9 cellular contexts compared by ENCODE assay signal in genomic region chr12:63955831-63956685, GRCh38.
A peak's percentile ranks its signal among the peaks of the same experiment; 100 is the strongest.
DNase-seq lines count a peak whose midpoint lies in the region; ATAC-seq and TF ChIP-seq lines count a peak whose summit lies in the region.
"Had no signal": no experiment of that assay in that cellular context is flagged by ENCODE, and none has a peak within 500 bp of the region (broad histone marks: within the 10 kb centered on the region; RNA-seq: fewer than 3 reads in every experiment).

No MANE protein-coding gene starts in this region.

- no peaks in the 10 kb centered on the region for H3K36me3 Mint-ChIP-seq in activated naive CD8-positive, alpha-beta T cell treated with anti-CD3 and anti-CD28 coated beads for 36 hours

- no peaks in the 10 kb centered on the region for H3K9me3 Mint-ChIP-seq in activated naive CD8-positive, alpha-beta T cell treated with anti-CD3 and anti-CD28 coated beads for 36 hours

- H3K4me1 ChIP-seq in Peyer's patch (no peaks in the 10 kb centered on the region), heart left ventricle (peaks cover 0 to 32% (median 6%) of the 10 kb centered on the region in 12 donors), rectal smooth muscle tissue (ENCODE audit: control insufficient read depth, insufficient read depth, low read length) (no peaks in the 10 kb centered on the region)

- no peak overlapping the region for H3K27ac Mint-ChIP-seq in activated naive CD8-positive, alpha-beta T cell treated with anti-CD3 and anti-CD28 coated beads for 36 hours

- ATAC-seq in heart left ventricle = peak; percentile 83 to 90 (median 89)

- DNase-seq in GM03348 (ENCODE audit: low spot score) = peak; percentile 27
- DNase-seq in Peyer's patch = peak in 1 of 3 donors; percentile 56
- DNase-seq in heart left ventricle = peak in 2 of 5 donors; percentile 38 to 42
- no peak for DNase-seq in activated naive CD8-positive, alpha-beta T cell treated with anti-CD3 and anti-CD28 coated beads for 36 hours
- DNase-seq in stimulated activated CD8-positive, alpha-beta memory T cell treated with anti-CD3 and anti-CD28 coated beads, Interleukin-4, amount 100 ng/mL, for 48 hours = no peak
- no peak for DNase-seq in NCI-H510A (lab: John Stamatoyannopoulos, UW)
- no peak for DNase-seq in KG1 (lab: John Stamatoyannopoulos, UW)
- DNase-seq: NCI-H446 treated with DMSO at 0.1 percent for 48 hours had no signal

- H3K27ac ChIP-seq in Peyer's patch (peak overlapping the region; percentile 27 to 55 (median 36)), heart left ventricle (peak overlapping the region in 4 of 12 donors; percentile 39 to 77 (median 50)), rectal smooth muscle tissue (ENCODE audit: low read depth, low read length) (peak overlapping the region; percentile 8)

- no peaks in the 10 kb centered on the region for H3K4me1 Mint-ChIP-seq in activated naive CD8-positive, alpha-beta T cell treated with anti-CD3 and anti-CD28 coated beads for 36 hours

- TF ChIP-seq POLR2A in Peyer's patch (IDR thresholded peaks at IDR 0.05) (no peak), heart left ventricle (IDR thresholded peaks at IDR 0.05) (no peak)

- H3K36me3 ChIP-seq in Peyer's patch = no peaks in the 10 kb centered on the region
- no peaks in the 10 kb centered on the region for H3K36me3 ChIP-seq in heart left ventricle
- no peaks in the 10 kb centered on the region for H3K36me3 ChIP-seq in rectal smooth muscle tissue (ENCODE audit: control insufficient read depth, insufficient read depth, low read length)

- 53 to 67% (median 61%) methylated on average over 9 of the region's 9 CpGs for WGBS in heart left ventricle, 4 donors

- no peak overlapping the region for H3K9ac ChIP-seq in rectal smooth muscle tissue (ENCODE audit: low read length)

- no peak for TF ChIP-seq CTCF in Peyer's patch (IDR thresholded peaks at IDR 0.05)
- TF ChIP-seq CTCF in heart left ventricle (IDR thresholded peaks at IDR 0.05) = no peak

- H3K27me3 ChIP-seq in Peyer's patch (no peaks in the 10 kb centered on the region), heart left ventricle (no peaks in the 10 kb centered on the region), rectal smooth muscle tissue (ENCODE audit: control insufficient read depth, insufficient read depth, low read length) (no peaks in the 10 kb centered on the region)

- no peaks in the 10 kb centered on the region for H3K9me3 ChIP-seq in Peyer's patch
- H3K9me3 ChIP-seq in heart left ventricle = no peaks in the 10 kb centered on the region

- no peak overlapping the region for H3K4me3 Mint-ChIP-seq in activated naive CD8-positive, alpha-beta T cell treated with anti-CD3 and anti-CD28 coated beads for 36 hours

- H3K27me3 Mint-ChIP-seq in activated naive CD8-positive, alpha-beta T cell treated with anti-CD3 and anti-CD28 coated beads for 36 hours = peaks cover 16% of the 10 kb centered on the region

- H3K4me3 ChIP-seq in Peyer's patch (no peak overlapping the region), heart left ventricle (peak overlapping the region in 3 of 12 donors; percentile 6 to 17 (median 9)), rectal smooth muscle tissue (ENCODE audit: low read length) (no peak overlapping the region)

- intact Hi-C loops in heart left ventricle (cut with DNase I) = loop anchor here in 1 of 10 donors (10.0 kb wide), 1 partner anchor 111 kb away; the partner anchor contains the start of gene SRGAP1
